ENCODE assay signal across 8 cellular contexts in genomic region chr19:11381535-11382369, GRCh38. TPM values are rescaled to one million over a fixed set of nuclear protein-coding genes. Genes with fewer than 3 reads are reported as not detected.
DNase-seq lines count a peak whose midpoint lies in the region; ATAC-seq and TF ChIP-seq lines count a peak whose summit lies in the region.

No MANE protein-coding gene starts in this region.

- peak; percentile 37 for TF ChIP-seq CTCF in neural cell (IDR thresholded peaks at IDR 0.05; ENCODE audit: poor library complexity, severe bottlenecking)
- TF ChIP-seq CTCF in testis (IDR thresholded peaks at IDR 0.05) = peak in 1 of 3 experiments; percentile 20

- WGBS in testis, 2 donors = 1 to 4% methylated on average over 19 to 54 of the region's 60 CpGs

- H3K4me3 ChIP-seq in neural cell (ENCODE audit: low read length) (peak overlapping the region; percentile 78), testis (peak overlapping the region; percentile 59 to 64)

- H3K9me3 ChIP-seq in neural cell (ENCODE audit: low read length) (no peaks in the 10 kb centered on the region), testis (no peaks in the 10 kb centered on the region)

- H4K20me1 ChIP-seq in neural cell (ENCODE audit: insufficient read depth) = no peaks in the 10 kb centered on the region

- no peak for TF ChIP-seq EP300 in neural cell (conservative IDR thresholded peaks at IDR 0.05; ENCODE audit: poor library complexity, severe bottlenecking)

- H3K36me3 ChIP-seq in neural cell (ENCODE audit: insufficient read depth, low read length) (no peaks in the 10 kb centered on the region), testis (ENCODE audit: low read depth, missing control alignments) (no peaks in the 10 kb centered on the region)

- intact Hi-C loops in testis (cut with DNase I; ENCODE audit: low total_unique reads) = no loop called here

- peak overlapping the region; percentile 81 for H3K4me3 Mint-ChIP-seq in activated CD8-positive, alpha-beta memory T cell treated with anti-CD3 and anti-CD28 coated beads, Interleukin-2, amount 10 ng/mL, durations not matched to agents 7 days and 5 days

- CTCF ChIA-PET in activated CD8-positive, alpha-beta memory T cell treated with anti-CD3 and anti-CD28 coated beads, Interleukin-2, amount 10 ng/mL, durations not matched to agents 7 days and 5 days (lab: Charles Lee) = interaction anchor here (0.6 to 5.0 kb wide), 55 partner anchors 9 to 518 kb away, joined by 3 to 61 read pairs (median 4); partner anchors contain the start of genes CCDC159, ECSIT, ELAVL3 and ELOF1

- H3K79me2 ChIP-seq in neural cell (replicated peaks; ENCODE audit: insufficient read depth, low read length) = no peaks in the 10 kb centered on the region

- H3K4me1 Mint-ChIP-seq in activated CD8-positive, alpha-beta memory T cell treated with anti-CD3 and anti-CD28 coated beads, Interleukin-2, amount 10 ng/mL, durations not matched to agents 7 days and 5 days = peaks cover 36% of the 10 kb centered on the region

- no peak for TF ChIP-seq POLR2A in testis (IDR thresholded peaks at IDR 0.05)

- no peak for TF ChIP-seq RAD21 in neural cell (conservative IDR thresholded peaks at IDR 0.05)

- peaks cover 19% of the 10 kb centered on the region for H3K27me3 Mint-ChIP-seq in activated CD8-positive, alpha-beta memory T cell treated with anti-CD3 and anti-CD28 coated beads, Interleukin-2, amount 10 ng/mL, durations not matched to agents 7 days and 5 days

- no peaks in the 10 kb centered on the region for H3F3A ChIP-seq in neural cell (ENCODE audit: insufficient read depth, low read length, poor library complexity, severe bottlenecking)

- peak overlapping the region; percentile 87 for H3K27ac ChIP-seq in neural cell (ENCODE audit: low read length)
- peak overlapping the region; percentile 63 to 89 for H3K27ac ChIP-seq in testis

- H3K36me3 Mint-ChIP-seq in activated CD8-positive, alpha-beta memory T cell treated with anti-CD3 and anti-CD28 coated beads, Interleukin-2, amount 10 ng/mL, durations not matched to agents 7 days and 5 days = peaks cover 13% of the 10 kb centered on the region

- H2AFZ ChIP-seq in neural cell (ENCODE audit: low read depth, low read length) = peak overlapping the region; percentile 31

- H3K4me2 ChIP-seq in neural cell (ENCODE audit: low read length) = peak overlapping the region; percentile 70

- no peaks in the 10 kb centered on the region for H3K9me2 ChIP-seq in neural cell (ENCODE audit: insufficient read depth, low read length)

- peaks cover 23% of the 10 kb centered on the region for H3K4me1 ChIP-seq in testis

- peak overlapping the region; percentile 45 for H3K9ac ChIP-seq in neural cell (ENCODE audit: low read length)

- H3K9me3 Mint-ChIP-seq in activated CD8-positive, alpha-beta memory T cell treated with anti-CD3 and anti-CD28 coated beads, Interleukin-2, amount 10 ng/mL, durations not matched to agents 7 days and 5 days (ENCODE audit: low read depth) = no peaks in the 10 kb centered on the region

- H3K27ac Mint-ChIP-seq in activated CD8-positive, alpha-beta memory T cell treated with anti-CD3 and anti-CD28 coated beads, Interleukin-2, amount 10 ng/mL, durations not matched to agents 7 days and 5 days = peak overlapping the region; percentile 97

- DNase-seq in AG08396 (ENCODE audit: low spot score) (peak; percentile 89), NCI-H82 (lab: John Stamatoyannopoulos, UW) (peak; percentile 89), testis (peak; percentile 81)
- DNase-seq in activated CD8-positive, alpha-beta memory T cell treated with anti-CD3 and anti-CD28 coated beads, Interleukin-2, amount 10 ng/mL, durations not matched to agents 7 days and 5 days = peak; percentile 96

- peaks cover 24% of the 10 kb centered on the region for H3K27me3 ChIP-seq in neural cell (ENCODE audit: insufficient read depth, low read depth, low read length)
- H3K27me3 ChIP-seq in testis = no peaks in the 10 kb centered on the region

- ATAC-seq in GM18870 (IDR thresholded peaks at IDR 0.05; ENCODE audit: unreplicated experiment) (peak; percentile 11), HG03095 (IDR thresholded peaks at IDR 0.05; ENCODE audit: unreplicated experiment) (peak; percentile 44), esophagus mucosa (peak; percentile 60)
- ATAC-seq in activated CD8-positive, alpha-beta memory T cell treated with anti-CD3 and anti-CD28 coated beads, Interleukin-2, amount 10 ng/mL, durations not matched to agents 7 days and 5 days = peak; percentile 79

TF ChIP-seq in neural cell, 6 proteins besides CTCF, POLR2A, EP300 and RAD21:
- no peak for TF ChIP-seq TAF1 (IDR thresholded peaks at IDR 0.05; ENCODE audit: low read depth)
- no peak for TF ChIP-seq POLR2AphosphoS5 (IDR thresholded peaks at IDR 0.05)
- TF ChIP-seq REST (IDR thresholded peaks at IDR 0.05; ENCODE audit: borderline replicate concordance) = no peak
- no peak for TF ChIP-seq MXI1 (conservative IDR thresholded peaks at IDR 0.05; ENCODE audit: poor library complexity, severe bottlenecking)
- TF ChIP-seq EZH2 (IDR thresholded peaks at IDR 0.05; ENCODE audit: borderline replicate concordance, insufficient read depth, low read length, poor library complexity, severe bottlenecking) = no peak
- no peak for TF ChIP-seq SMC3 (conservative IDR thresholded peaks at IDR 0.05; ENCODE audit: poor library complexity)

RNA-seq across cellular contexts. Expression of gene EPOR, which starts 2.4 kb away (rescaled TPM):
- total RNA-seq in activated CD8-positive, alpha-beta memory T cell treated with anti-CD3 and anti-CD28 coated beads, Interleukin-2, amount 10 ng/mL, durations not matched to agents 7 days and 5 days = 1 to 10 TPM; 8.1 to 9.1 TPM
- total RNA-seq in esophagus mucosa = 0.48 TPM
- 3.1 and 5.8 TPM in 2 replicates for polyA plus RNA-seq in neural cell
- polyA minus RNA-seq in neural cell = 3.2 and 3.4 TPM in 2 replicates
- 1 to 10 TPM; 5.7 to 7.6 TPM for total RNA-seq in testis
- polyA plus RNA-seq in testis (ENCODE audit: insufficient read depth, low read depth, low replicate concordance) = 4.3 TPM

RNA-seq across cellular contexts. Expression of gene SWSAP1, which starts 7.3 kb away (rescaled TPM):
- 1 to 10 TPM; 2.6 to 3.9 TPM for total RNA-seq in activated CD8-positive, alpha-beta memory T cell treated with anti-CD3 and anti-CD28 coated beads, Interleukin-2, amount 10 ng/mL, durations not matched to agents 7 days and 5 days
- 2.5 TPM for total RNA-seq in esophagus mucosa
- polyA plus RNA-seq in neural cell = 2.1 and 2.4 TPM in 2 replicates
- polyA minus RNA-seq in neural cell = 3.6 and 4.1 TPM in 2 replicates
- total RNA-seq in testis = 1 to 10 TPM; 6.5 to 7.0 TPM
- polyA plus RNA-seq in testis (ENCODE audit: insufficient read depth, low read depth, low replicate concordance) = 4.9 TPM

RNA-seq across cellular contexts. Expression of gene PLPPR2, which starts 26.5 kb away (rescaled TPM):
- 1 to 10 TPM in 1 of 2 experiments, under 1 TPM in 1; 0.87 to 1.3 TPM for total RNA-seq in activated CD8-positive, alpha-beta memory T cell treated with anti-CD3 and anti-CD28 coated beads, Interleukin-2, amount 10 ng/mL, durations not matched to agents 7 days and 5 days
- 7.3 TPM for total RNA-seq in esophagus mucosa
- polyA plus RNA-seq in neural cell = 44.1 and 47.6 TPM in 2 replicates
- polyA minus RNA-seq in neural cell = 56.3 and 64.0 TPM in 2 replicates
- total RNA-seq in testis = 10 to 100 TPM; 27.1 to 28.9 TPM
- polyA plus RNA-seq in testis (ENCODE audit: insufficient read depth, low read depth, low replicate concordance) = 20.3 TPM

RNA-seq across cellular contexts. Expression of gene CCDC159, which starts 35.4 kb away (rescaled TPM):
- total RNA-seq in activated CD8-positive, alpha-beta memory T cell treated with anti-CD3 and anti-CD28 coated beads, Interleukin-2, amount 10 ng/mL, durations not matched to agents 7 days and 5 days = 10 to 100 TPM; 13.0 to 16.1 TPM
- total RNA-seq in esophagus mucosa (7.4 TPM), testis (10 to 100 TPM; 41.3 to 59.8 TPM)
- polyA plus RNA-seq in neural cell (2.4 TPM in 1 of 2 replicates, not detected in the other), testis (ENCODE audit: insufficient read depth, low read depth, low replicate concordance) (99.0 TPM)
- polyA minus RNA-seq in neural cell = 1.7 and 5.1 TPM in 2 replicates

RNA-seq across cellular contexts. Expression of gene TMEM205, which starts 35.7 kb away (rescaled TPM):
- total RNA-seq in activated CD8-positive, alpha-beta memory T cell treated with anti-CD3 and anti-CD28 coated beads, Interleukin-2, amount 10 ng/mL, durations not matched to agents 7 days and 5 days = 10 to 100 TPM; 25.1 to 28.1 TPM
- total RNA-seq in esophagus mucosa (45.1 TPM), testis (100 to 1,000 TPM; 174 to 213 TPM)
- polyA plus RNA-seq in neural cell (113 and 136 TPM in 2 replicates), testis (ENCODE audit: insufficient read depth, low read depth, low replicate concordance) (132 TPM)
- 29.1 and 50.2 TPM in 2 replicates for polyA minus RNA-seq in neural cell

Comparison
In these comparisons a context has a peak if more than half of its experiments do, and no peak if none do; other contexts are left out.
1. Peak in every context shown above with its lines: DNase-seq, ATAC-seq, H3K4me3 ChIP-seq and H3K27ac ChIP-seq.
2. ATAC-seq: peak in every context shown above with its lines; median percentile 79 in activated CD8-positive, alpha-beta memory T cell treated with anti-CD3 and anti-CD28 coated beads, Interleukin-2, amount 10 ng/mL, durations not matched to agents 7 days and 5 days; 60 in esophagus mucosa; 44 in HG03095; 11 in GM18870.